ENCODE assay signal across 8 cellular contexts in genomic region chr2:28355521-28356094, GRCh38. TPM values are rescaled to one million over a fixed set of nuclear protein-coding genes. Genes with fewer than 3 reads are reported as not detected.
A peak's percentile ranks its signal among the peaks of the same experiment; 100 is the strongest.
DNase-seq lines count a peak whose midpoint lies in the region; TF ChIP-seq lines count a peak whose summit lies in the region.
"Had no signal": no experiment of that assay in that cellular context is flagged by ENCODE, and none has a peak within 500 bp of the region (broad histone marks: within the 10 kb centered on the region; RNA-seq: fewer than 3 reads in every experiment).

No MANE protein-coding gene starts in this region.

- no peak overlapping the region for H3K14ac ChIP-seq in mesenchymal stem cell (ENCODE audit: low read length in 2 of 2)

- H3K9me3 ChIP-seq in mesenchymal stem cell (ENCODE audit: control insufficient read depth, low read length) (no peaks in the 10 kb centered on the region), tibial artery (no peaks in the 10 kb centered on the region)

- H2BK15ac ChIP-seq in mesenchymal stem cell (ENCODE audit: low read depth, poor library complexity, severe bottlenecking), result peak overlapping the region; percentile 78

- H3K27ac ChIP-seq in cingulate gyrus (ENCODE audit: low read depth, low read length) (peak overlapping the region; percentile 47), mesenchymal stem cell (ENCODE audit: low read length, poor library complexity, severe bottlenecking) (no peak overlapping the region), tibial artery (peak overlapping the region; percentile 87 to 90)

- H3K4me1 ChIP-seq in mesenchymal stem cell (ENCODE audit: control insufficient read depth, insufficient read depth, low read depth, low read length) (peaks cover 32% of the 10 kb centered on the region), tibial artery (peaks cover 4 to 22% (median 20%) of the 10 kb centered on the region in 4 donors)

- H3K23ac ChIP-seq in mesenchymal stem cell (ENCODE audit: low read length in 2 of 2), result no peak overlapping the region

- H3K4ac ChIP-seq in mesenchymal stem cell (ENCODE audit: low read depth in 1 of 2, low read length in 2 of 2), result peak overlapping the region in 1 of 2 experiments; percentile 82

- DNase-seq in OCI-M1 (lab: John Stamatoyannopoulos, UW), result peak; percentile 97
- DNase-seq in mesenchymal stem cell, result peak; percentile 41
- peak; percentile 65 to 87 for DNase-seq in tibial artery
- DNase-seq in NCI-H2171 (lab: John Stamatoyannopoulos, UW), result no peak
- DNase-seq in SKM-1 (lab: John Stamatoyannopoulos, UW; ENCODE audit: unreplicated experiment), result no peak
- DNase-seq in COLO829 (ENCODE audit: low spot score), result no peak
- DNase-seq: effector CD4-positive, alpha-beta T cell had no signal

- H4K91ac ChIP-seq in mesenchymal stem cell (ENCODE audit: low read length), result peak overlapping the region; percentile 77

- H2BK120ac ChIP-seq in mesenchymal stem cell (ENCODE audit: low read depth, low read length), result peak overlapping the region; percentile 42

- WGBS in mesenchymal stem cell, result 77% methylated on average over 5 of the region's 6 CpGs

- intact Hi-C loops in tibial artery (cut with DNase I; ENCODE audit: low total_unique reads), result no loop called here

- no peak overlapping the region for H3K4me2 ChIP-seq in mesenchymal stem cell (ENCODE audit: low read length, poor library complexity, severe bottlenecking)

- no peak overlapping the region for H2AFZ ChIP-seq in mesenchymal stem cell (ENCODE audit: low read depth, low read length)

- TF ChIP-seq CTCF in tibial artery (IDR thresholded peaks at IDR 0.05), result peak in 1 of 2 experiments; percentile 6

- H3K79me1 ChIP-seq in mesenchymal stem cell (replicated peaks; ENCODE audit: low read length, poor library complexity, severe bottlenecking), result no peaks in the 10 kb centered on the region

- H4K8ac ChIP-seq in mesenchymal stem cell (ENCODE audit: low read length), result peak overlapping the region; percentile 80

- H3K18ac ChIP-seq in mesenchymal stem cell (ENCODE audit: low read depth in 1 of 2, low read length in 2 of 2), result peak overlapping the region; percentile 4 to 69

- H2BK5ac ChIP-seq in mesenchymal stem cell (ENCODE audit: low read depth, low read length, poor library complexity, severe bottlenecking), result no peak overlapping the region

- peak overlapping the region in 1 of 2 experiments; percentile 38 for H3K4me3 ChIP-seq in mesenchymal stem cell (ENCODE audit: insufficient read depth in 1 of 2, low read depth in 1 of 2, low read length in 2 of 2)
- no peak overlapping the region for H3K4me3 ChIP-seq in tibial artery

- no peak overlapping the region for H2AK5ac ChIP-seq in mesenchymal stem cell (ENCODE audit: low read length, severe bottlenecking)

- H3K36me3 ChIP-seq in mesenchymal stem cell (ENCODE audit: control insufficient read depth in 1 of 2, insufficient read depth in 2 of 2, low read depth in 1 of 2, low read length in 2 of 2) (no peaks in the 10 kb centered on the region), tibial artery (no peaks in the 10 kb centered on the region)

- H3K27me3 ChIP-seq in mesenchymal stem cell (ENCODE audit: control insufficient read depth in 1 of 2, insufficient read depth in 1 of 2, low read length in 2 of 2) (no peaks in the 10 kb centered on the region), tibial artery (no peaks in the 10 kb centered on the region)

- peak overlapping the region; percentile 84 for H3K9ac ChIP-seq in mesenchymal stem cell (ENCODE audit: low read length)

- peak overlapping the region; percentile 47 to 80 for H2BK12ac ChIP-seq in mesenchymal stem cell (ENCODE audit: low read length in 2 of 2)

RNA-seq across cellular contexts. Expression of gene FOSL2, which starts 37.0 kb away (rescaled TPM):
- 15.6 TPM for polyA plus RNA-seq in mesenchymal stem cell (2013, experiment 1 of 2)
- 14.8 TPM for polyA plus RNA-seq in mesenchymal stem cell (2013, experiment 2 of 2)

Comparison
In these comparisons a context has a peak if more than half of its experiments do, and no peak if none do; other contexts are left out.
1. DNase-seq: peak in OCI-M1 (single experiment), mesenchymal stem cell (single experiment) and tibial artery (2 of 2); none in NCI-H2171 (single experiment), SKM-1 (single experiment) and COLO829 (single experiment).